Comparison of ENCODE assay signal across 9 cellular contexts in the genomic region with DNA sequence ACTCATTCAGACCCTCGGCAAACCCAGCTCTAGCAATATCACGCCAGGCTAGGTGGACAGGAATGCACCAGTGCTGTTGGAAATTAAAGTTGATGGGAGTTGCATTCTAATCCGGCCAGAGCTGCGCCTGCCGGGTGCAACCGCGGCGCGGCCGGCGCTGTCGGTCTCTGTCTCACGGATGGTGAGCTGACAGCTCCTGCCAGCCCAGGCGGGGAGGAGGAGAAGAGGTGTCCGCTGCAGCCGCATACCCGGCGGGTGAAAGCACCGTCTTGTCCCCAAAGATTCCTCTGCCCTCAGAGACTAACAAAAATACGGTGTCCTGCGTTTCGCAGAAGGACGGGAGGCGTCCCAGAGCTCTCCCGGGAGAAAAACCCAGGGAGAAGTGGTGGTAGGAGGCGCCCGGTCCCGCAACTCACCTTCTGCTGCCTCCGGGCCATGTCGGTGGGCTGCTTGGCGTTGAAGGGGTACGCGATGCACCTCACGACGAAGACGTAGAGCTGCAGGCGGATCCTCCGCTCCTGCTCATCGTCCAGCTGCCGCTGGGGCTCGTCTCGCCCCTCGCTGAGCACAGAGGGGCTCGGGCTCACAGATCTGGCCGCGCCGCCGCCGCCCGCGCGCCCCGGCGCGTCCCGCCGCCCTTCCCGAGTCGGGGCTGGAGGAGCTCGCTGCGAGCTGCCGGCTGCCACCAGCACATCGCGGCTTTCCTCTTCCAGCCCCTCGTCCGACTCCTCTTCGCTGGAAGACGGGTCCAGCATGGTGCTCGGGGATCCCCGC. TPM values are rescaled to one million over a fixed set of nuclear protein-coding genes. Genes with fewer than 3 reads are reported as not detected.
DNase-seq lines count a peak whose midpoint lies in the region; ATAC-seq, FAIRE-seq and TF ChIP-seq lines count a peak whose summit lies in the region.
"Had no signal": no experiment of that assay in that cellular context is flagged by ENCODE, and none has a peak within 500 bp of the region (broad histone marks: within the 10 kb centered on the region; RNA-seq: fewer than 3 reads in every experiment).

No MANE protein-coding gene starts in this region.

- peaks cover 55% of the 10 kb centered on the region for H3K27me3 ChIP-seq in HUES6 (ENCODE audit: control insufficient read depth, insufficient read depth, low read length)
- H3K27me3 ChIP-seq in pancreas, result no peaks in the 10 kb centered on the region

- no peaks in the 10 kb centered on the region for H3K36me3 ChIP-seq in HUES6 (ENCODE audit: control insufficient read depth, insufficient read depth, low read length)
- H3K36me3 ChIP-seq in pancreas, result no peaks in the 10 kb centered on the region

- no peak overlapping the region for H3K27ac ChIP-seq in HUES6 (ENCODE audit: low read depth, low read length)
- H3K27ac ChIP-seq in pancreas, result peak overlapping the region; percentile 93 to 97 (median 96)

- H3K4me1 ChIP-seq in HUES6 (ENCODE audit: control insufficient read depth, insufficient read depth, low read length) (no peaks in the 10 kb centered on the region; the same call in 1 of the 2 replicates), pancreas (peaks cover 8 to 39% (median 15%) of the 10 kb centered on the region in 3 donors)

- no peak for FAIRE-seq in pancreas (lab: Jason Lieb, UNC)

- ATAC-seq in GM21619 (IDR thresholded peaks at IDR 0.05; ENCODE audit: unreplicated experiment), result peak; percentile 35
- peak; percentile 69 for ATAC-seq in Right ventricle myocardium superior (ENCODE audit: poor library complexity)
- ATAC-seq in pancreas, result peak; percentile 18 to 51 (median 40)
- no peak for ATAC-seq in natural killer cell

- no peaks in the 10 kb centered on the region for H3K9me3 Mint-ChIP-seq in activated T-helper 2 cell treated with anti-CD3 and anti-CD28 coated beads, Interferon-gamma antibody, Interleukin-2, Interleukin-4, amounts not matched to agents 10 μg/mL and 5 μg/mL and 100 μg/mL, durations not matched to agents 14 hours and 24 hours and 36 hours
- H3K9me3 Mint-ChIP-seq in natural killer cell, result peaks cover 4% of the 10 kb centered on the region in 2 donors

- peak overlapping the region; percentile 55 for H3K4me3 Mint-ChIP-seq in activated T-helper 2 cell treated with anti-CD3 and anti-CD28 coated beads, Interferon-gamma antibody, Interleukin-2, Interleukin-4, amounts not matched to agents 10 μg/mL and 5 μg/mL and 100 μg/mL, durations not matched to agents 14 hours and 24 hours and 36 hours (ENCODE audit: low read depth)
- H3K4me3 Mint-ChIP-seq in natural killer cell, result no peak overlapping the region

- H3K4me1 Mint-ChIP-seq in activated T-helper 2 cell treated with anti-CD3 and anti-CD28 coated beads, Interferon-gamma antibody, Interleukin-2, Interleukin-4, amounts not matched to agents 10 μg/mL and 5 μg/mL and 100 μg/mL, durations not matched to agents 14 hours and 24 hours and 36 hours (ENCODE audit: low read depth), result peaks cover 9% of the 10 kb centered on the region
- peaks cover 0 to 6% of the 10 kb centered on the region in 2 donors for H3K4me1 Mint-ChIP-seq in natural killer cell

- H3K27ac Mint-ChIP-seq in activated T-helper 2 cell treated with anti-CD3 and anti-CD28 coated beads, Interferon-gamma antibody, Interleukin-2, Interleukin-4, amounts not matched to agents 10 μg/mL and 5 μg/mL and 100 μg/mL, durations not matched to agents 14 hours and 24 hours and 36 hours, result no peak overlapping the region
- no peak overlapping the region for H3K27ac Mint-ChIP-seq in natural killer cell
- H3K27ac Mint-ChIP-seq: CD4-positive, CD25-positive, alpha-beta regulatory T cell had no signal

- peak overlapping the region; percentile 46 for H3K9ac ChIP-seq in HUES6 (ENCODE audit: low read length)

- peaks cover 50% of the 10 kb centered on the region for H3K27me3 Mint-ChIP-seq in activated T-helper 2 cell treated with anti-CD3 and anti-CD28 coated beads, Interferon-gamma antibody, Interleukin-2, Interleukin-4, amounts not matched to agents 10 μg/mL and 5 μg/mL and 100 μg/mL, durations not matched to agents 14 hours and 24 hours and 36 hours (ENCODE audit: low read depth)
- peaks cover 21 to 35% of the 10 kb centered on the region in 2 donors for H3K27me3 Mint-ChIP-seq in natural killer cell (ENCODE audit: low read depth in 2 of 2)

- 0 to 1% methylated on average over 69 to 70 of the region's 70 CpGs for WGBS in pancreas, 2 donors

- H3K4me3 ChIP-seq in HUES6 (ENCODE audit: low read depth, low read length), result peak overlapping the region; percentile 88
- H3K4me3 ChIP-seq in pancreas, result peak overlapping the region; percentile 76 to 90 (median 84)

- no peaks in the 10 kb centered on the region for H3K36me3 Mint-ChIP-seq in activated T-helper 2 cell treated with anti-CD3 and anti-CD28 coated beads, Interferon-gamma antibody, Interleukin-2, Interleukin-4, amounts not matched to agents 10 μg/mL and 5 μg/mL and 100 μg/mL, durations not matched to agents 14 hours and 24 hours and 36 hours (ENCODE audit: low read depth)
- no peaks in the 10 kb centered on the region for H3K36me3 Mint-ChIP-seq in natural killer cell
- H3K36me3 Mint-ChIP-seq: CD4-positive, CD25-positive, alpha-beta regulatory T cell had no signal

- TF ChIP-seq CTCF in pancreas (IDR thresholded peaks at IDR 0.05) (no peak), natural killer cell (IDR thresholded peaks at IDR 0.05) (no peak)

- DNase-seq in NCI-H1436 (lab: John Stamatoyannopoulos, UW) (peak; percentile 33), NCI-H1436 treated with DMSO at 0.1 percent for 48 hours (lab: John Stamatoyannopoulos, UW) (no peak), Right ventricle myocardium superior (peak; percentile 59), pancreas (peak in 5 of 6 donors; percentile 19 to 79 (median 49)), natural killer cell (no peak)
- DNase-seq in activated T-helper 2 cell treated with anti-CD3 and anti-CD28 coated beads, Interferon-gamma antibody, Interleukin-2, Interleukin-4, amounts not matched to agents 10 μg/mL and 5 μg/mL and 100 μg/mL, durations not matched to agents 14 hours and 24 hours and 36 hours (ENCODE audit: low spot score), result no peak

- intact Hi-C loops in activated T-helper 2 cell treated with anti-CD3 and anti-CD28 coated beads, Interferon-gamma antibody, Interleukin-2, Interleukin-4, amounts not matched to agents 10 μg/mL and 5 μg/mL and 100 μg/mL, durations not matched to agents 14 hours and 24 hours and 36 hours (cut with micrococcal nuclease), result loop anchor here (5.0 kb wide), 1 partner anchor 583 kb away; a partner anchor contains a TSS
- intact Hi-C loops in Right ventricle myocardium superior (cut with DNase I), result loop anchor here (10.0 kb wide), 1 partner anchor 269 kb away; no protein-coding TSS in a partner anchor
- intact Hi-C loops in pancreas (cut with DNase I), result no loop called here
- intact Hi-C loops in natural killer cell (cut with micrococcal nuclease), result no loop called here

- H3K9me3 ChIP-seq in HUES6 (ENCODE audit: control insufficient read depth, insufficient read depth, low read depth, low read length), result no peaks in the 10 kb centered on the region
- no peaks in the 10 kb centered on the region for H3K9me3 ChIP-seq in pancreas

RNA-seq across cellular contexts. Expression of a gene that starts 0.5 kb away (rescaled TPM):
- not detected in 2 replicates for total RNA-seq in activated T-helper 2 cell treated with anti-CD3 and anti-CD28 coated beads, Interferon-gamma antibody, Interleukin-2, Interleukin-4, amounts not matched to agents 10 μg/mL and 5 μg/mL and 100 μg/mL, durations not matched to agents 14 hours and 24 hours and 36 hours
- total RNA-seq in Right ventricle myocardium superior, result 20.3 TPM
- total RNA-seq in pancreas, result 10 to 100 TPM; 16.2 to 27.3 (median 20.2) TPM
- 1 to 10 TPM; 7.7 to 7.9 TPM for polyA plus RNA-seq in pancreas
- not detected for total RNA-seq in natural killer cell
- total RNA-seq: CD4-positive, CD25-positive, alpha-beta regulatory T cell had no signal

Comparison
In these comparisons a context has a peak if more than half of its experiments do, and no peak if none do; other contexts are left out.
1. DNase-seq: peak in NCI-H1436 (single experiment), Right ventricle myocardium superior (single experiment) and pancreas (5 of 6); none in NCI-H1436 treated with DMSO at 0.1 percent for 48 hours (single experiment), activated T-helper 2 cell treated with anti-CD3 and anti-CD28 coated beads, Interferon-gamma antibody, Interleukin-2, Interleukin-4, amounts not matched to agents 10 μg/mL and 5 μg/mL and 100 μg/mL, durations not matched to agents 14 hours and 24 hours and 36 hours (single experiment) and natural killer cell (single experiment).
2. ATAC-seq: peak in GM21619 (single experiment), Right ventricle myocardium superior (single experiment) and pancreas (4 of 4); none in natural killer cell (0 of 3).
3. RNA of a gene that starts 0.5 kb away (total RNA-seq): 16.2 to 27.3 TPM in pancreas and 20.3 TPM in Right ventricle myocardium superior (single experiment); not detected in activated T-helper 2 cell treated with anti-CD3 and anti-CD28 coated beads, Interferon-gamma antibody, Interleukin-2, Interleukin-4, amounts not matched to agents 10 μg/mL and 5 μg/mL and 100 μg/mL, durations not matched to agents 14 hours and 24 hours and 36 hours and not detected in natural killer cell; every median in the first group is over 10 times any median in the second.
4. intact Hi-C loops: an anchor here in activated T-helper 2 cell treated with anti-CD3 and anti-CD28 coated beads, Interferon-gamma antibody, Interleukin-2, Interleukin-4, amounts not matched to agents 10 μg/mL and 5 μg/mL and 100 μg/mL, durations not matched to agents 14 hours and 24 hours and 36 hours (5.0 kb wide) and Right ventricle myocardium superior (10.0 kb wide); none called in pancreas and natural killer cell.